7 cellular contexts compared by ENCODE assay signal in genomic region chr2:42812899-42813479, GRCh38. TPM values are rescaled to one million over a fixed set of nuclear protein-coding genes. Genes with fewer than 3 reads are reported as not detected.
DNase-seq lines count a peak whose midpoint lies in the region; TF ChIP-seq lines count a peak whose summit lies in the region.

No MANE protein-coding gene starts in this region.

- H3K4me1 ChIP-seq in mammary epithelial cell (ENCODE audit: insufficient read depth, low read length) (peaks cover 16% of the 10 kb centered on the region), ovary (ENCODE audit: insufficient read depth) (peaks cover 3% of the 10 kb centered on the region)

- dilution Hi-C loops in mammary epithelial cell (cut with HindIII; ENCODE audit: low sequenced_read_pairs), result no loop called here

- no peak overlapping the region for H3K4me2 ChIP-seq in mammary epithelial cell (ENCODE audit: insufficient read depth, low read depth, low read length)

- no peaks in the 10 kb centered on the region for H4K20me1 ChIP-seq in mammary epithelial cell (ENCODE audit: insufficient read depth, low read length)

- 15% methylated on average over 1 of the region's 1 CpG for WGBS in mammary epithelial cell (ENCODE audit: low coverage, missing lambda C conversion rate)
- WGBS in ovary, 3 donors, result 46 to 68% (median 63%) methylated on average over 1 of the region's 1 CpG

- no TSS peak for BruUV-seq in mammary epithelial cell (replicated peaks; lab: Mats Ljungman, UMichigan)

- H3K4me3 ChIP-seq in NB4 (ENCODE audit: low read depth, low read length), result no peak overlapping the region
- no peak overlapping the region for H3K4me3 ChIP-seq in mammary epithelial cell (replicated peaks in 1 of 3; ENCODE audit: insufficient read depth in 1 of 3, low read depth in 2 of 3, low read length in 3 of 3)
- no peak overlapping the region for H3K4me3 ChIP-seq in ovary

- peak; percentile 38 for DNase-seq in EL
- peak; percentile 42 for DNase-seq in NB4 (ENCODE audit: low read depth)
- DNase-seq in mammary epithelial cell, result peak; percentile 32
- no peak for DNase-seq in ovary
- no peak for DNase-seq in NCI-H2081 treated with DMSO at 0.1 percent for 48 hours (lab: John Stamatoyannopoulos, UW)
- DNase-seq in midbrain (lab: John Stamatoyannopoulos, UW), result no peak
- no peak for DNase-seq in GM20000 (ENCODE audit: low spot score)

- TF ChIP-seq EP300 in ovary (IDR thresholded peaks at IDR 0.05), result no peak

- TF ChIP-seq CTCF in NB4 (IDR thresholded peaks at IDR 0.05; ENCODE audit: low read depth, low read length), result peak; percentile 13
- peak; percentile 60 to 77 for TF ChIP-seq CTCF in mammary epithelial cell (conservative IDR thresholded peaks at IDR 0.05 in 1 of 2, IDR thresholded peaks at IDR 0.05 in 1 of 2; ENCODE audit: extremely low read depth in 1 of 2, insufficient read depth in 1 of 2, low read depth in 1 of 2, low read length in 2 of 2)
- peak; percentile 8 to 62 (median 51) for TF ChIP-seq CTCF in ovary (IDR thresholded peaks at IDR 0.05)
- TF ChIP-seq CTCF in GM20000 (IDR thresholded peaks at IDR 0.05; ENCODE audit: extremely low read depth, missing control alignments), result no peak

- H3K9me3 ChIP-seq in mammary epithelial cell (replicated peaks; ENCODE audit: insufficient read depth, low read length) (no peaks in the 10 kb centered on the region), ovary (no peaks in the 10 kb centered on the region)

- no peak overlapping the region for H3K9ac ChIP-seq in mammary epithelial cell (ENCODE audit: insufficient read depth, low read length)

- H3K36me3 ChIP-seq in mammary epithelial cell (ENCODE audit: insufficient read depth, low read length) (no peaks in the 10 kb centered on the region), ovary (no peaks in the 10 kb centered on the region)

- no peaks in the 10 kb centered on the region for H3K79me2 ChIP-seq in mammary epithelial cell (ENCODE audit: insufficient read depth, low read length)

- CTCF ChIA-PET in mammary epithelial cell (lab: Charles Lee; ENCODE audit: low non-redundant PET), result interaction anchor here (0.5 to 0.7 kb wide), 3 partner anchors 158 to 617 kb away, joined by 3 to 7 read pairs (median 5); no protein-coding TSS in a partner anchor

- H3K27me3 ChIP-seq in mammary epithelial cell (ENCODE audit: insufficient read depth, low read length) (no peaks in the 10 kb centered on the region), ovary (no peaks in the 10 kb centered on the region)

- H3K27ac ChIP-seq in mammary epithelial cell (ENCODE audit: insufficient read depth, low read depth, low read length), result no peak overlapping the region
- no peak overlapping the region for H3K27ac ChIP-seq in ovary

- in situ Hi-C loops in mammary epithelial cell (cut with MboI; ENCODE audit: low sequenced_read_pairs in 2 of 2), result no loop called here

- peak overlapping the region; percentile 41 for H2AFZ ChIP-seq in mammary epithelial cell (ENCODE audit: low read depth, low read length)

- intact Hi-C loops in mammary epithelial cell (cut with micrococcal nuclease), result loop anchor here (5.0 kb wide), 1 partner anchor 316 kb away; no protein-coding TSS in a partner anchor
- intact Hi-C loops in ovary (cut with DNase I), result no loop called here

- no peak for TF ChIP-seq POLR2A in NB4 (IDR thresholded peaks at IDR 0.05; ENCODE audit: extremely low read depth, insufficient read length)
- no peak for TF ChIP-seq POLR2A in ovary (IDR thresholded peaks at IDR 0.05)

RNA-seq across cellular contexts. Expression of gene HAAO, which starts 20.6 kb away (rescaled TPM):
- total RNA-seq in mammary epithelial cell (under 1 TPM in 1 of 2 donors, not detected in 1; 0.67 TPM), ovary (10 to 100 TPM in 6 of 7 donors, 1 to 10 TPM in 1; 8.8 to 33.0 (median 28.8) TPM)
- polyA plus RNA-seq in mammary epithelial cell (not detected), ovary (10 to 100 TPM in 1 of 2 donors, 1 to 10 TPM in 1; 6.2 to 17.4 TPM)
- not detected for polyA minus RNA-seq in mammary epithelial cell

RNA-seq across cellular contexts. Expression of gene OXER1, which starts 49.1 kb away (rescaled TPM):
- total RNA-seq in mammary epithelial cell (under 1 TPM in 1 of 2 donors, not detected in 1; 0.17 TPM), ovary (1 to 10 TPM; 1.0 to 7.8 (median 6.0) TPM)
- polyA plus RNA-seq in mammary epithelial cell (not detected), ovary (1 to 10 TPM in 1 of 2 donors, under 1 TPM in 1; 0.37 to 4.0 TPM)
- not detected for polyA minus RNA-seq in mammary epithelial cell

Comparison
In these comparisons a context has a peak if more than half of its experiments do, and no peak if none do; other contexts are left out.
1. DNase-seq: peak in EL (single experiment), NB4 (single experiment) and mammary epithelial cell (single experiment); none in ovary (0 of 5), NCI-H2081 treated with DMSO at 0.1 percent for 48 hours (single experiment), midbrain (single experiment) and GM20000 (single experiment).
2. RNA of gene HAAO, which starts 20.6 kb away (total RNA-seq): 8.8 to 33.0 TPM in ovary; 0.67 TPM in mammary epithelial cell; every median in the first group is over 4 times any median in the second.